In the genomic region with DNA sequence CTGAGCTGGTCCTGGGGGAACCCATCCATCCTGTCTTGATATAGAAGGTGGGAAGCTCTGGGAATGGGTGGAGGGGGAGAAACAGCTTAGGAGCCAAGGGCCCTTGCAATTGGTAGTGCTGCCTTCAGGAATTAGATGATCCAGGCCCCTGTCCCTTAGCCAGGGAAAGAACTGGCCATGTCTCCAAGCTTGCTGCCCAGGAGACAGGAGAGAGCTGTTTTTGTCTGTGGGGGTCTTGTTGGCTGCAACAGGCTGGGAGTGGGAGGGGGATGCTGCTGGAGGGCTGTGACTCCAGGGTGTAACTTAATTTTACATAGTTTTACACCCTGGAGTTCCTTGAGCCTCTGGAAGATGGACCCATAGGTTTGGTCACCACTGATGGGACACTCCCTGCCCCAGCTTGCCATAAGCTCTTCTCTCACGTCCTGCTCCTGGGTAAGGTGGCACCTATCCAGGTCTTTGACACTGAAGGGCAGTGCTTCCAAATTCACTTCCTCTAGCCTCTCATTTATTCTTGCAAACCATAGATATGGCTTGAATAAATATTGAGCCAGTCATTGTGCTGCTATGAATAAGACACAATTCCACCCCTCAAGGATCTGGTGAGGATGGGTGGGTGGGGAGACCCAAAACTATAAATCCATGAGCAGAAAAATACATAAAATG, we compare ENCODE assay signal across 2 cellular contexts.
TF ChIP-seq lines count a peak whose summit lies in the region.

No MANE protein-coding gene starts in this region.

TF ChIP-seq in HCT116, 20 proteins besides CTCF, POLR2A, EP300 and RAD21:
- TF ChIP-seq, protein P1, sequence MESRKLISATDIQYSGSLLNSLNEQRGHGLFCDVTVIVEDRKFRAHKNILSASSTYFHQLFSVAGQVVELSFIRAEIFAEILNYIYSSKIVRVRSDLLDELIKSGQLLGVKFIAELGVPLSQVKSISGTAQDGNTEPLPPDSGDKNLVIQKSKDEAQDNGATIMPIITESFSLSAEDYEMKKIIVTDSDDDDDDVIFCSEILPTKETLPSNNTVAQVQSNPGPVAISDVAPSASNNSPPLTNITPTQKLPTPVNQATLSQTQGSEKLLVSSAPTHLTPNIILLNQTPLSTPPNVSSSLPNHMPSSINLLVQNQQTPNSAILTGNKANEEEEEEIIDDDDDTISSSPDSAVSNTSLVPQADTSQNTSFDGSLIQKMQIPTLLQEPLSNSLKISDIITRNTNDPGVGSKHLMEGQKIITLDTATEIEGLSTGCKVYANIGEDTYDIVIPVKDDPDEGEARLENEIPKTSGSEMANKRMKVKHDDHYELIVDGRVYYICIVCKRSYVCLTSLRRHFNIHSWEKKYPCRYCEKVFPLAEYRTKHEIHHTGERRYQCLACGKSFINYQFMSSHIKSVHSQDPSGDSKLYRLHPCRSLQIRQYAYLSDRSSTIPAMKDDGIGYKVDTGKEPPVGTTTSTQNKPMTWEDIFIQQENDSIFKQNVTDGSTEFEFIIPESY (IDR thresholded peaks at IDR 0.05; ENCODE audit: extremely low read depth, insufficient replicate concordance, low read length): no peak
- TF ChIP-seq EZH2phosphoT487 (IDR thresholded peaks at IDR 0.05; ENCODE audit: borderline replicate concordance) (no peak), ZFX (IDR thresholded peaks at IDR 0.05) (no peak), POLR2AphosphoS5 (IDR thresholded peaks at IDR 0.05; ENCODE audit: low read depth, low read length) (peak; percentile 60; the same call in 1 of the 2 replicates), EGR1 (IDR thresholded peaks at IDR 0.05; ENCODE audit: low read depth) (no peak), ELF1 (IDR thresholded peaks at IDR 0.05; ENCODE audit: borderline replicate concordance, low read depth) (no peak), SIN3A (IDR thresholded peaks at IDR 0.05; ENCODE audit: low read depth) (no peak)
- TF ChIP-seq, protein P2, sequence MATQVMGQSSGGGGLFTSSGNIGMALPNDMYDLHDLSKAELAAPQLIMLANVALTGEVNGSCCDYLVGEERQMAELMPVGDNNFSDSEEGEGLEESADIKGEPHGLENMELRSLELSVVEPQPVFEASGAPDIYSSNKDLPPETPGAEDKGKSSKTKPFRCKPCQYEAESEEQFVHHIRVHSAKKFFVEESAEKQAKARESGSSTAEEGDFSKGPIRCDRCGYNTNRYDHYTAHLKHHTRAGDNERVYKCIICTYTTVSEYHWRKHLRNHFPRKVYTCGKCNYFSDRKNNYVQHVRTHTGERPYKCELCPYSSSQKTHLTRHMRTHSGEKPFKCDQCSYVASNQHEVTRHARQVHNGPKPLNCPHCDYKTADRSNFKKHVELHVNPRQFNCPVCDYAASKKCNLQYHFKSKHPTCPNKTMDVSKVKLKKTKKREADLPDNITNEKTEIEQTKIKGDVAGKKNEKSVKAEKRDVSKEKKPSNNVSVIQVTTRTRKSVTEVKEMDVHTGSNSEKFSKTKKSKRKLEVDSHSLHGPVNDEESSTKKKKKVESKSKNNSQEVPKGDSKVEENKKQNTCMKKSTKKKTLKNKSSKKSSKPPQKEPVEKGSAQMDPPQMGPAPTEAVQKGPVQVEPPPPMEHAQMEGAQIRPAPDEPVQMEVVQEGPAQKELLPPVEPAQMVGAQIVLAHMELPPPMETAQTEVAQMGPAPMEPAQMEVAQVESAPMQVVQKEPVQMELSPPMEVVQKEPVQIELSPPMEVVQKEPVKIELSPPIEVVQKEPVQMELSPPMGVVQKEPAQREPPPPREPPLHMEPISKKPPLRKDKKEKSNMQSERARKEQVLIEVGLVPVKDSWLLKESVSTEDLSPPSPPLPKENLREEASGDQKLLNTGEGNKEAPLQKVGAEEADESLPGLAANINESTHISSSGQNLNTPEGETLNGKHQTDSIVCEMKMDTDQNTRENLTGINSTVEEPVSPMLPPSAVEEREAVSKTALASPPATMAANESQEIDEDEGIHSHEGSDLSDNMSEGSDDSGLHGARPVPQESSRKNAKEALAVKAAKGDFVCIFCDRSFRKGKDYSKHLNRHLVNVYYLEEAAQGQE (IDR thresholded peaks at IDR 0.05; ENCODE audit: low read depth): no peak
TF ChIP-seq in HCT116: peak in this region for 1.

TF ChIP-seq in HepG2, 621 proteins besides CTCF, POLR2A, EP300 and RAD21 (continues in another document):
- TF ChIP-seq ZNF547 (CRISPR knock-in tag; IDR thresholded peaks at IDR 0.05) (0 out of 2 replicates have a peak, but pooled peaks have one; percentile 37), ARHGAP35 (CRISPR knock-in tag; IDR thresholded peaks at IDR 0.05; ENCODE audit: borderline replicate concordance) (no peak), KDM2A (CRISPR knock-in tag; IDR thresholded peaks at IDR 0.05; ENCODE audit: borderline replicate concordance, low read depth) (0 out of 2 replicates have a peak, but pooled peaks have one; percentile 8), ZFAT (CRISPR knock-in tag; conservative IDR thresholded peaks at IDR 0.05) (no peak), NR1H2 (CRISPR knock-in tag; IDR thresholded peaks at IDR 0.05; ENCODE audit: borderline replicate concordance, low read depth) (no peak), NR2C2 (CRISPR knock-in tag; IDR thresholded peaks at IDR 0.05; ENCODE audit: borderline replicate concordance) (no peak), TFAP4 (IDR thresholded peaks at IDR 0.05; ENCODE audit: borderline replicate concordance, low read depth) (no peak), MYC (CRISPR knock-in tag; IDR thresholded peaks at IDR 0.05; ENCODE audit: borderline replicate concordance) (no peak), SAFB2 (CRISPR knock-in tag; IDR thresholded peaks at IDR 0.05; ENCODE audit: borderline replicate concordance, low read depth) (0 out of 2 replicates have a peak, but pooled peaks have one; percentile 27), ZC3H13 (CRISPR knock-in tag; IDR thresholded peaks at IDR 0.05) (peak; percentile 99), EHMT2 (IDR thresholded peaks at IDR 0.05; ENCODE audit: borderline replicate concordance, low read depth, low read length) (no peak), SSRP1 (CRISPR knock-in tag; IDR thresholded peaks at IDR 0.05) (peak; percentile 95), ETS1 (CRISPR knock-in tag; IDR thresholded peaks at IDR 0.05) (no peak), ZNF777 (CRISPR knock-in tag; IDR thresholded peaks at IDR 0.05) (no peak), MIXL1 (CRISPR knock-in tag; IDR thresholded peaks at IDR 0.05) (no peak), ZNF441 (CRISPR knock-in tag; IDR thresholded peaks at IDR 0.05; ENCODE audit: borderline replicate concordance) (peak; percentile 63; the same call in 1 of the 2 replicates), ZNF816 (CRISPR knock-in tag; IDR thresholded peaks at IDR 0.05; ENCODE audit: borderline replicate concordance) (0 out of 2 replicates have a peak, but pooled peaks have one; percentile 59), ZNF589 (CRISPR knock-in tag; conservative IDR thresholded peaks at IDR 0.05) (no peak), ZEB1 (IDR thresholded peaks at IDR 0.05; ENCODE audit: insufficient replicate concordance, low read depth) (no peak), ZFP82 (CRISPR knock-in tag; IDR thresholded peaks at IDR 0.05; ENCODE audit: borderline replicate concordance) (no peak), TCF12 (IDR thresholded peaks at IDR 0.05) (no peak), TCF12 (CRISPR knock-in tag; IDR thresholded peaks at IDR 0.05) (no peak), HNRNPH1 (optimal IDR thresholded peaks at IDR 0.05; ENCODE audit: low read depth, low read length) (peak; percentile 80)
- TF ChIP-seq, protein P3, sequence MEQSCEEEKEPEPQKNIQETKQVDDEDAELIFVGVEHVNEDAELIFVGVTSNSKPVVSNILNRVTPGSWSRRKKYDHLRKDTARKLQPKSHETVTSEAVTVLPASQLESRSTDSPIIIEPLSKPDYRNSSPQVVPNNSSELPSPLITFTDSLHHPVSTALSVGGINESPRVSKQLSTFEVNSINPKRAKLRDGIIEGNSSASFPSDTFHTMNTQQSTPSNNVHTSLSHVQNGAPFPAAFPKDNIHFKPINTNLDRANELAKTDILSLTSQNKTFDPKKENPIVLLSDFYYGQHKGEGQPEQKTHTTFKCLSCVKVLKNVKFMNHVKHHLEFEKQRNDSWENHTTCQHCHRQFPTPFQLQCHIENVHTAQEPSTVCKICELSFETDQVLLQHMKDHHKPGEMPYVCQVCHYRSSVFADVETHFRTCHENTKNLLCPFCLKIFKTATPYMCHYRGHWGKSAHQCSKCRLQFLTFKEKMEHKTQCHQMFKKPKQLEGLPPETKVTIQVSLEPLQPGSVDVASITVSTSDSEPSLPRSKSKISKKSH (CRISPR knock-in tag; IDR thresholded peaks at IDR 0.05; ENCODE audit: borderline replicate concordance): no peak
- TF ChIP-seq, protein P2 (IDR thresholded peaks at IDR 0.05; ENCODE audit: borderline replicate concordance in 1 of 2, low read depth in 1 of 2, low read length in 2 of 2): no peak
- TF ChIP-seq, protein P4, sequence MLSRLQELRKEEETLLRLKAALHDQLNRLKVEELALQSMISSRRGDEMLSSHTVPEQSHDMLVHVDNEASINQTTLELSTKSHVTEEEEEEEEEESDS (CRISPR knock-in tag; IDR thresholded peaks at IDR 0.05; ENCODE audit: borderline replicate concordance): no peak
- TF ChIP-seq, protein P5, sequence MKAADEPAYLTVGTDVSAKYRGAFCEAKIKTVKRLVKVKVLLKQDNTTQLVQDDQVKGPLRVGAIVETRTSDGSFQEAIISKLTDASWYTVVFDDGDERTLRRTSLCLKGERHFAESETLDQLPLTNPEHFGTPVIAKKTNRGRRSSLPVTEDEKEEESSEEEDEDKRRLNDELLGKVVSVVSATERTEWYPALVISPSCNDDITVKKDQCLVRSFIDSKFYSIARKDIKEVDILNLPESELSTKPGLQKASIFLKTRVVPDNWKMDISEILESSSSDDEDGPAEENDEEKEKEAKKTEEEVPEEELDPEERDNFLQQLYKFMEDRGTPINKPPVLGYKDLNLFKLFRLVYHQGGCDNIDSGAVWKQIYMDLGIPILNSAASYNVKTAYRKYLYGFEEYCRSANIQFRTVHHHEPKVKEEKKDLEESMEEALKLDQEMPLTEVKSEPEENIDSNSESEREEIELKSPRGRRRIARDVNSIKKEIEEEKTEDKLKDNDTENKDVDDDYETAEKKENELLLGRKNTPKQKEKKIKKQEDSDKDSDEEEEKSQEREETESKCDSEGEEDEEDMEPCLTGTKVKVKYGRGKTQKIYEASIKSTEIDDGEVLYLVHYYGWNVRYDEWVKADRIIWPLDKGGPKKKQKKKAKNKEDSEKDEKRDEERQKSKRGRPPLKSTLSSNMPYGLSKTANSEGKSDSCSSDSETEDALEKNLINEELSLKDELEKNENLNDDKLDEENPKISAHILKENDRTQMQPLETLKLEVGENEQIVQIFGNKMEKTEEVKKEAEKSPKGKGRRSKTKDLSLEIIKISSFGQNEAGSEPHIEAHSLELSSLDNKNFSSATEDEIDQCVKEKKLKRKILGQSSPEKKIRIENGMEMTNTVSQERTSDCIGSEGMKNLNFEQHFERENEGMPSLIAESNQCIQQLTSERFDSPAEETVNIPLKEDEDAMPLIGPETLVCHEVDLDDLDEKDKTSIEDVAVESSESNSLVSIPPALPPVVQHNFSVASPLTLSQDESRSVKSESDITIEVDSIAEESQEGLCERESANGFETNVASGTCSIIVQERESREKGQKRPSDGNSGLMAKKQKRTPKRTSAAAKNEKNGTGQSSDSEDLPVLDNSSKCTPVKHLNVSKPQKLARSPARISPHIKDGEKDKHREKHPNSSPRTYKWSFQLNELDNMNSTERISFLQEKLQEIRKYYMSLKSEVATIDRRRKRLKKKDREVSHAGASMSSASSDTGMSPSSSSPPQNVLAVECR (CRISPR knock-in tag; IDR thresholded peaks at IDR 0.05; ENCODE audit: borderline replicate concordance): peak; percentile 11; the same call in 1 of the 2 replicates
- TF ChIP-seq, protein P6, sequence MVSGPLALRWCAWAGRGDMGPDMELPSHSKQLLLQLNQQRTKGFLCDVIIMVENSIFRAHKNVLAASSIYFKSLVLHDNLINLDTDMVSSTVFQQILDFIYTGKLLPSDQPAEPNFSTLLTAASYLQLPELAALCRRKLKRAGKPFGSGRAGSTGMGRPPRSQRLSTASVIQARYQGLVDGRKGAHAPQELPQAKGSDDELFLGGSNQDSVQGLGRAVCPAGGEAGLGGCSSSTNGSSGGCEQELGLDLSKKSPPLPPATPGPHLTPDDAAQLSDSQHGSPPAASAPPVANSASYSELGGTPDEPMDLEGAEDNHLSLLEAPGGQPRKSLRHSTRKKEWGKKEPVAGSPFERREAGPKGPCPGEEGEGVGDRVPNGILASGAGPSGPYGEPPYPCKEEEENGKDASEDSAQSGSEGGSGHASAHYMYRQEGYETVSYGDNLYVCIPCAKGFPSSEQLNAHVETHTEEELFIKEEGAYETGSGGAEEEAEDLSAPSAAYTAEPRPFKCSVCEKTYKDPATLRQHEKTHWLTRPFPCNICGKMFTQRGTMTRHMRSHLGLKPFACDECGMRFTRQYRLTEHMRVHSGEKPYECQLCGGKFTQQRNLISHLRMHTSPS (CRISPR knock-in tag; IDR thresholded peaks at IDR 0.05; ENCODE audit: low read depth): no peak
